In the genomic region with DNA sequence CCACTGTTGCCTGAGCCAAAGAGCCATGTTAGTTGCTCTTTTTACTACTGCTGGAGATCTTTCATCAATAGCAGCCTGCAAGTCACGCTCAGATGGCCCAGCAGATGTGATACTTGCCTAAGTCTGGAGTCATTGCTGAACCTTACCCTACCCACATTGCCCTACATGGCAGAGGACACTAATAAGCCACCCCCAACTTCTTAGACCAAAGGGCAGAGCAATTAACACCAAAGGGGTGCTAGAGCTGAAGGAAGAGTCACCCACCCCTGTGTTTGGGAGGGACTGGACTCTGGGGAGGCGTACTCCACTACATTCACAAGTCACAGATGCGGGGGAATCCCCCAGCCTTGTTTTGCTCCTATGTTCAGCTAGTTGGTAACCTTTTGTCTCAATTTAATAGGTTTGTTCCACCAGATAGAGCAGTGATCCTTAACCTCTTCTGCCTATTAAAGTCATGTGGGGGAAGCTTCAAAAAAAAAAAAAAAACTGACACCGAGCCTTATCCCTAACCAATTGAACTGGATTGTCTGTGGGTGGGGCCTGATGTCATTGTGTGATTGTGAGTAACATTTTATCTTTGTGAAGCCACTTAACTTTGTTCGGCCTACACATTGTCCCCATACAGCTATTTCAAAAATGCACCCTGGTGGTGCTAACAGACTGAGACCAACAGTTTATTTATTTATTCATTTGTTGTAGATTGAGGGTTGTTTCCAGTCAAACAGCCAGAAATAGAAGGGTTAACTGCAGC, we compare ENCODE assay signal across 9 cellular contexts. TPM values are rescaled to one million over a fixed set of nuclear protein-coding genes. Genes with fewer than 3 reads are reported as not detected.
A peak's percentile ranks its signal among the peaks of the same experiment; 100 is the strongest.
DNase-seq lines count a peak whose midpoint lies in the region; ATAC-seq and TF ChIP-seq lines count a peak whose summit lies in the region.
"Had no signal": no experiment of that assay in that cellular context is flagged by ENCODE, and none has a peak within 500 bp of the region (broad histone marks: within the 10 kb centered on the region; RNA-seq: fewer than 3 reads in every experiment).

No MANE protein-coding gene starts in this region.

- DNase-seq in NCI-H146 (lab: John Stamatoyannopoulos, UW) (peak; percentile 68), NCI-H146 treated with DMSO at 0.1 percent for 48 hours (lab: John Stamatoyannopoulos, UW; ENCODE audit: unreplicated experiment) (no peak), activated B cell treated with CpG ODN at 0.5 μM for 24 hours (peak; percentile 30), foreskin fibroblast (no peak), mesenteric fat pad (ENCODE audit: low spot score) (no peak)
- DNase-seq: naive thymus-derived CD4-positive, alpha-beta T cell had no signal

- intact Hi-C loops in activated B cell treated with CpG ODN at 0.5 μM for 24 hours (cut with micrococcal nuclease): loop anchor here (1.0 to 10.0 kb wide), 2 partner anchors 11 to 137 kb away; a partner anchor contains a TSS

- CTCF ChIA-PET in activated B cell treated with CpG ODN at 0.5 μM for 24 hours (lab: Charles Lee): interaction anchor here (0.7 to 1.6 kb wide), 4 partner anchors 10 to 559 kb away, joined by 3 to 11 read pairs (median 4); no protein-coding TSS in a partner anchor

- H3K4me3 ChIP-seq in foreskin fibroblast (ENCODE audit: low read depth in 1 of 2, low read length in 2 of 2): no peak overlapping the region

- peaks cover 35% of the 10 kb centered on the region for H3K4me1 Mint-ChIP-seq in activated B cell treated with CpG ODN at 0.5 μM for 24 hours
- peaks cover 28% of the 10 kb centered on the region for H3K4me1 Mint-ChIP-seq in stimulated activated naive CD8-positive, alpha-beta T cell treated with anti-CD3 and anti-CD28 coated beads, Interleukin-15, Interleukin-2, amounts not matched to agents 100 ng/mL and 50 ng/mL, for 24 hours (ENCODE audit: low read depth)

- H3K9me3 Mint-ChIP-seq in activated B cell treated with CpG ODN at 0.5 μM for 24 hours: no peaks in the 10 kb centered on the region
- H3K9me3 Mint-ChIP-seq in stimulated activated naive CD8-positive, alpha-beta T cell treated with anti-CD3 and anti-CD28 coated beads, Interleukin-15, Interleukin-2, amounts not matched to agents 100 ng/mL and 50 ng/mL, for 24 hours: no peaks in the 10 kb centered on the region
- H3K9me3 Mint-ChIP-seq: naive thymus-derived CD4-positive, alpha-beta T cell had no signal

- no peaks in the 10 kb centered on the region for H3K36me3 Mint-ChIP-seq in activated B cell treated with CpG ODN at 0.5 μM for 24 hours (ENCODE audit: low read depth)
- no peaks in the 10 kb centered on the region for H3K36me3 Mint-ChIP-seq in stimulated activated naive CD8-positive, alpha-beta T cell treated with anti-CD3 and anti-CD28 coated beads, Interleukin-15, Interleukin-2, amounts not matched to agents 100 ng/mL and 50 ng/mL, for 24 hours (ENCODE audit: low read depth)
- H3K36me3 Mint-ChIP-seq: naive thymus-derived CD4-positive, alpha-beta T cell had no signal

- TF ChIP-seq CTCF in activated B cell treated with CpG ODN at 0.5 μM for 24 hours (IDR thresholded peaks at IDR 0.05) (no peak), foreskin fibroblast (IDR thresholded peaks at IDR 0.05; ENCODE audit: low read depth, low read length) (no peak)

- POLR2A ChIA-PET in activated B cell treated with CpG ODN at 0.5 μM for 24 hours (lab: Charles Lee): interaction anchor here (0.6 to 1.7 kb wide), 11 partner anchors 8 to 1630 kb away, joined by 3 to 11 read pairs (median 3); a partner anchor contains a TSS

- ATAC-seq in HG02973 (IDR thresholded peaks at IDR 0.05; ENCODE audit: unreplicated experiment): peak; percentile 45
- ATAC-seq in activated B cell treated with CpG ODN at 0.5 μM for 24 hours (ENCODE audit: low read depth): peak; percentile 73
- no peak for ATAC-seq in esophagus mucosa
- ATAC-seq: naive thymus-derived CD4-positive, alpha-beta T cell had no signal

- peak overlapping the region; percentile 39 for H3K4me3 Mint-ChIP-seq in activated B cell treated with CpG ODN at 0.5 μM for 24 hours
- H3K4me3 Mint-ChIP-seq in stimulated activated naive CD8-positive, alpha-beta T cell treated with anti-CD3 and anti-CD28 coated beads, Interleukin-15, Interleukin-2, amounts not matched to agents 100 ng/mL and 50 ng/mL, for 24 hours: no peak overlapping the region
- H3K4me3 Mint-ChIP-seq: naive thymus-derived CD4-positive, alpha-beta T cell had no signal

- H3K27me3 Mint-ChIP-seq in activated B cell treated with CpG ODN at 0.5 μM for 24 hours: no peaks in the 10 kb centered on the region
- H3K27me3 Mint-ChIP-seq in stimulated activated naive CD8-positive, alpha-beta T cell treated with anti-CD3 and anti-CD28 coated beads, Interleukin-15, Interleukin-2, amounts not matched to agents 100 ng/mL and 50 ng/mL, for 24 hours: peaks cover 23% of the 10 kb centered on the region

- peak overlapping the region; percentile 75 for H3K27ac Mint-ChIP-seq in activated B cell treated with CpG ODN at 0.5 μM for 24 hours
- peak overlapping the region; percentile 75 for H3K27ac Mint-ChIP-seq in stimulated activated naive CD8-positive, alpha-beta T cell treated with anti-CD3 and anti-CD28 coated beads, Interleukin-15, Interleukin-2, amounts not matched to agents 100 ng/mL and 50 ng/mL, for 24 hours
- H3K27ac Mint-ChIP-seq: naive thymus-derived CD4-positive, alpha-beta T cell had no signal

RNA-seq across cellular contexts. Expression of a gene that starts 13.1 kb away (rescaled TPM):
- 1.2 and 1.3 TPM in 2 replicates for total RNA-seq in activated B cell treated with CpG ODN at 0.5 μM for 24 hours
- 663 TPM for total RNA-seq in mesenteric fat pad
- total RNA-seq in esophagus mucosa: 15.5 TPM

RNA-seq across cellular contexts. Expression of a gene that starts 23.9 kb away (rescaled TPM):
- total RNA-seq in activated B cell treated with CpG ODN at 0.5 μM for 24 hours (7.9 and 12.0 TPM in 2 replicates), mesenteric fat pad (99.7 TPM), esophagus mucosa (27.7 TPM)

Comparison
In these comparisons a context has a peak if more than half of its experiments do, and no peak if none do; other contexts are left out.
1. DNase-seq: peak in NCI-H146 (single experiment) and activated B cell treated with CpG ODN at 0.5 μM for 24 hours (single experiment); none in NCI-H146 treated with DMSO at 0.1 percent for 48 hours (single experiment), foreskin fibroblast (0 of 2) and mesenteric fat pad (single experiment).
2. RNA of a gene that starts 13.1 kb away (total RNA-seq): 663 TPM in mesenteric fat pad (single experiment); 15.5 TPM in esophagus mucosa (single experiment) and 1.2 to 1.3 TPM in activated B cell treated with CpG ODN at 0.5 μM for 24 hours; every median in the first group is over 10 times any median in the second.